8 cellular contexts compared by ENCODE assay signal in the genomic region with DNA sequence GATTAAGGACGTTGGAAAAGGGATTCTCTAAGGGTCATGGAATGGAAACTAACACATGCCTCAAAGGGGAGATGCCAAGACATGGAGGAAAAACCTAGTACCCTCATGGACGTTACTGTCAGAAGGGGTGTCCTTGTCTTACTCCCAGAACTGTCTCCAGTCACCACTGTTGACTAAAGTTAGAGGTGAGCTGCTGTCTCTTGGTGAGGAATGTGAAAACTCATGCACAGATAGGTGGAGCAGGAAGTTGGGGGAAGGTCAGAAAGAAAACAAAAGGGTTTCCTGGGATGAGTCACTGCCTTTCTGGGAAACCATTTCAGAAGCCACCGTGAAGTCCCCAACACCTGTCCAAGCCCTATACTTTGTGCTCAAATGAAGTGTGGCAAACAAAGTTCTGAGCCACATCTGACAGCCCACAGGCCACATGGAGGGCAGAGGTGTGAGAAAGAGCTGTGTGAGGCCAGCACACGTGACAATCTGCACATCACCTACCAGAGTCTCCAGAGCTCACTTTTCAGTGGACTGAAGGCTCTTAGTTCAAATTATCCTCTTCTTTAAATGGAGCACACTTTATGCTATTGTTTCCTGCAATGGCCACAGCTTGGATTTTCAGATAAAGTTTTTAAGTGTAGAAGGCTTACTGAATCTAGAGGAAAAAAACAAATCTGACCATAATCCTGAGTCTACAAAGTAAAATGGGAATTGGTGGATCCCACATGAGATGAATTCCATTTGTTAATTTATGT.
DNase-seq lines count a peak whose midpoint lies in the region; ATAC-seq and TF ChIP-seq lines count a peak whose summit lies in the region.

No MANE protein-coding gene starts in this region.

- H3K9ac ChIP-seq in mammary epithelial cell (ENCODE audit: insufficient read depth, low read length) = no peak overlapping the region

- H3K27ac ChIP-seq in mammary epithelial cell (ENCODE audit: insufficient read depth, low read depth, low read length) (peak overlapping the region; percentile 59), esophagus muscularis mucosa (replicated peaks in 1 of 4) (no peak overlapping the region)

- in situ Hi-C loops in mammary epithelial cell (cut with MboI; ENCODE audit: low sequenced_read_pairs in 2 of 2) = no loop called here

- no peaks in the 10 kb centered on the region for H3K36me3 ChIP-seq in mammary epithelial cell (ENCODE audit: insufficient read depth, low read length)
- no peaks in the 10 kb centered on the region for H3K36me3 ChIP-seq in esophagus muscularis mucosa

- no peak for TF ChIP-seq POLR2A in esophagus muscularis mucosa (IDR thresholded peaks at IDR 0.05; ENCODE audit: low read depth)

- dilution Hi-C loops in mammary epithelial cell (cut with HindIII; ENCODE audit: low sequenced_read_pairs) = no loop called here

- peak overlapping the region; percentile 64 for H2AFZ ChIP-seq in mammary epithelial cell (ENCODE audit: low read depth, low read length)

- CTCF ChIA-PET in mammary epithelial cell (lab: Charles Lee; ENCODE audit: low non-redundant PET) = interaction anchor here (0.5 kb wide), 1 partner anchor 10 kb away, joined by 3 read pairs; no protein-coding TSS in a partner anchor

- TF ChIP-seq CTCF in mammary epithelial cell (conservative IDR thresholded peaks at IDR 0.05 in 1 of 2, IDR thresholded peaks at IDR 0.05 in 1 of 2; ENCODE audit: extremely low read depth in 1 of 2, insufficient read depth in 1 of 2, low read depth in 1 of 2, low read length in 2 of 2) (no peak), esophagus muscularis mucosa (IDR thresholded peaks at IDR 0.05) (no peak)

- H3K4me3 ChIP-seq in mammary epithelial cell (replicated peaks in 1 of 3; ENCODE audit: insufficient read depth in 1 of 3, low read depth in 2 of 3, low read length in 3 of 3) (no peak overlapping the region), esophagus muscularis mucosa (no peak overlapping the region)

- intact Hi-C loops in mammary epithelial cell (cut with micrococcal nuclease) = loop anchor here (1.0 kb wide), 1 partner anchor 8 kb away; no protein-coding TSS in a partner anchor
- intact Hi-C loops in esophagus muscularis mucosa (cut with DNase I) = no loop called here

- no peaks in the 10 kb centered on the region for H3K79me2 ChIP-seq in mammary epithelial cell (ENCODE audit: insufficient read depth, low read length)

- H4K20me1 ChIP-seq in mammary epithelial cell (ENCODE audit: insufficient read depth, low read length) = no peaks in the 10 kb centered on the region

- ATAC-seq in GM18858 (IDR thresholded peaks at IDR 0.05; ENCODE audit: unreplicated experiment) = peak; percentile 91
- peak; percentile 92 for ATAC-seq in HG02884 (IDR thresholded peaks at IDR 0.05; ENCODE audit: unreplicated experiment)

- peak; percentile 99 for DNase-seq in SW480 (ENCODE audit: low spot score)
- DNase-seq in mammary epithelial cell = peak; percentile 77
- peak; percentile 23 to 71 (median 26) for DNase-seq in stimulated activated CD4-positive, alpha-beta T cell treated with anti-CD3 and anti-CD28 coated beads, TNF-alpha, amount 100 ng/mL, for 24 hours (ENCODE audit: low read depth in 3 of 3)
- no peak for DNase-seq in GOT3 (lab: John Stamatoyannopoulos, UW)
- DNase-seq in esophagus muscularis mucosa (ENCODE audit: extremely low spot score) = no peak
- no peak for DNase-seq in NCI-H748 treated with DMSO at 0.1 percent for 48 hours (lab: John Stamatoyannopoulos, UW)

- H3K27me3 ChIP-seq in mammary epithelial cell (ENCODE audit: insufficient read depth, low read length) (no peaks in the 10 kb centered on the region), esophagus muscularis mucosa (no peaks in the 10 kb centered on the region)

- peak overlapping the region; percentile 48 for H3K4me2 ChIP-seq in mammary epithelial cell (ENCODE audit: insufficient read depth, low read depth, low read length)

- BruUV-seq in mammary epithelial cell (replicated peaks; lab: Mats Ljungman, UMichigan) = no TSS peak

- TF ChIP-seq EP300 in esophagus muscularis mucosa (IDR thresholded peaks at IDR 0.05) = no peak

- H3K4me1 ChIP-seq in mammary epithelial cell (ENCODE audit: insufficient read depth, low read length) (peaks cover 30% of the 10 kb centered on the region), esophagus muscularis mucosa (no peaks in the 10 kb centered on the region)

- no peaks in the 10 kb centered on the region for H3K9me3 ChIP-seq in mammary epithelial cell (replicated peaks; ENCODE audit: insufficient read depth, low read length)
- no peaks in the 10 kb centered on the region for H3K9me3 ChIP-seq in esophagus muscularis mucosa

- 7% methylated on average over 4 of the region's 4 CpGs for WGBS in mammary epithelial cell (ENCODE audit: low coverage, missing lambda C conversion rate)
- WGBS in esophagus muscularis mucosa = 58% methylated on average over 4 of the region's 4 CpGs

Comparison
In these comparisons a context has a peak if more than half of its experiments do, and no peak if none do; other contexts are left out.
1. DNase-seq: peak in SW480 (single experiment), mammary epithelial cell (single experiment) and stimulated activated CD4-positive, alpha-beta T cell treated with anti-CD3 and anti-CD28 coated beads, TNF-alpha, amount 100 ng/mL, for 24 hours (3 of 3); none in GOT3 (single experiment), esophagus muscularis mucosa (single experiment) and NCI-H748 treated with DMSO at 0.1 percent for 48 hours (single experiment).